8 cellular contexts compared by ENCODE assay signal in the genomic region with DNA sequence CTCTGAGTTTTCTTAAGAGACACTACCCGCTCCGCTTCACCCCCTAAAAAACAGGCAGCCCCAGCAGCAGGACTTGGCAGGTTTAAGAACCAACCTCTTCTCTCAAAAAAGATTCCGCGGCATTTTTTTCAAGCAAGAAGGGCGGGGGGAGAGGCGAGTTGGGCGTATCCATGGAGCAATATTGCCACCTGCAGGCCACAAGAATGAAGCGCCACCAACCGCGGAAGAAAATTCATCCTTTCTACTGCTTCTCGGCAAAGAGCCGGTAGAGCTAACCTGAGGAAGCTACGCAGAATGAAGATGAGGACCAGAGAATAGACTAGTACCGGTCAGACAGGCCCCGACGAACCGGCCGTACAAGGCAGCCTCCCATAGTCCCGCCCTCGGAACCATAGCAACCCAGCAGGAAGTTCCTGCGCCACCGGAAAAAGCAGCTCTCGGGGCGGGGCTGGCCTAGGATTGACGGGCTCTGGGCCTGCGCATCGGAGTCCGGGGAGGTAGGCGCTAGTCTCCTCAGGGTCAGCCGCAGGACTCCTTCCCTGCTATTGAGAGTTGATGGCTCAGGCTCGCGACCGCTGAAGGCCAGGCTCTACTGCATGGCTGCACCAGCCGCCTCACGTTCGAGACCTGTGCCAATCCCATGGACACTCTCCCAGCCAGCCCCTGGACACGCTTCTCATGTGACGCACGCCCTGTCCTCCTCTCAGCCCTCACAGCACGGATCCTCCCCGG.
DNase-seq lines count a peak whose midpoint lies in the region; ATAC-seq and TF ChIP-seq lines count a peak whose summit lies in the region.

No MANE protein-coding gene starts in this region.

- H3K9ac ChIP-seq in HCT116 (ENCODE audit: low read length) (no peak overlapping the region), MM.1S (ENCODE audit: low read length) (peak overlapping the region; percentile 55; the same call in 1 of the 2 replicates), neuronal stem cell (ENCODE audit: low read depth, low read length, poor library complexity) (peak overlapping the region; percentile 96), subcutaneous abdominal adipose tissue (ENCODE audit: low read length in 5 of 5) (peak overlapping the region in 4 of 5 donors; percentile 71 to 76 (median 73))

- no peak overlapping the region for H2BK5ac ChIP-seq in neuronal stem cell (ENCODE audit: low read length)

- peak overlapping the region; percentile 88 for H2AK5ac ChIP-seq in neuronal stem cell (ENCODE audit: low read depth, low read length)

- H3K4me1 ChIP-seq in HCT116 (ENCODE audit: control insufficient read depth in 1 of 2, insufficient read depth in 2 of 2, low read length in 2 of 2) (peaks cover 3 to 13% of the 10 kb centered on the region in 2 experiments; a peak in 2 of 4 replicates), MM.1S (ENCODE audit: low read length) (peaks cover 5% of the 10 kb centered on the region), foreskin keratinocyte (no peaks in the 10 kb centered on the region), neuronal stem cell (ENCODE audit: control insufficient read depth in 2 of 2, insufficient read depth in 1 of 2, low read depth in 1 of 2, low read length in 2 of 2) (peaks cover 5 to 6% of the 10 kb centered on the region in 2 donors), subcutaneous abdominal adipose tissue (ENCODE audit: control insufficient read depth in 5 of 5, insufficient read depth in 5 of 5, low read length in 5 of 5) (peaks cover 0 to 14% (median 7%) of the 10 kb centered on the region in 5 donors)

- H3K4me3 ChIP-seq in HCT116 (replicated peaks in 1 of 2; ENCODE audit: low read depth in 1 of 2, low read length in 2 of 2), result peak overlapping the region; percentile 39 to 48
- peak overlapping the region; percentile 70 for H3K4me3 ChIP-seq in MM.1S (ENCODE audit: low read length)
- H3K4me3 ChIP-seq in neuronal stem cell (ENCODE audit: low read length in 2 of 2), result peak overlapping the region; percentile 59 to 81
- peak overlapping the region; percentile 85 to 95 (median 89) for H3K4me3 ChIP-seq in subcutaneous abdominal adipose tissue (ENCODE audit: low read depth in 1 of 5, low read length in 5 of 5)

- TF ChIP-seq POLR2A in HCT116 (IDR thresholded peaks at IDR 0.05; ENCODE audit: borderline replicate concordance, extremely low read depth, insufficient read depth, insufficient read length), result no peak

- RAD21 ChIA-PET in HCT116 (lab: Charles Lee; ENCODE audit: low non-redundant PET in 1 of 2, low total read pairs in 2 of 2, uncharacterized antibody in 2 of 2, unreplicated experiment in 2 of 2), result interaction anchor here (0.7 to 1.0 kb wide), 2 partner anchors 620 to 1259 kb away, joined by 4 read pairs; no protein-coding TSS in a partner anchor

- DNase-seq in GM04504 (ENCODE audit: low read depth), result peak; percentile 78
- DNase-seq in HCT116 (ENCODE audit: low read depth, low spot score), result peak; percentile 53
- DNase-seq in MM.1S, result peak; percentile 89
- DNase-seq in SHP77 treated with DMSO at 0.1 percent for 48 hours (lab: John Stamatoyannopoulos, UW), result peak; percentile 59
- DNase-seq in activated naive CD4-positive, alpha-beta T cell (lab: John Stamatoyannopoulos, UW), result peak; percentile 39 to 89 (median 78)
- DNase-seq in foreskin keratinocyte, result peak; percentile 41 to 58
- peak; percentile 82 for DNase-seq in neuronal stem cell (ENCODE audit: low spot score)

- H3K9me2 ChIP-seq in HCT116 (ENCODE audit: insufficient read depth) (no peaks in the 10 kb centered on the region), MM.1S (replicated peaks; ENCODE audit: insufficient read depth, low read length) (no peaks in the 10 kb centered on the region)

- H3K9me3 ChIP-seq in HCT116 (ENCODE audit: control insufficient read depth in 1 of 2, insufficient read depth in 1 of 2, low read depth in 1 of 2, low read length in 2 of 2), result no peaks in the 10 kb centered on the region
- no peaks in the 10 kb centered on the region for H3K9me3 ChIP-seq in MM.1S (replicated peaks; ENCODE audit: insufficient read depth, low read length)
- no peaks in the 10 kb centered on the region for H3K9me3 ChIP-seq in neuronal stem cell (replicated peaks in 1 of 2; ENCODE audit: control insufficient read depth in 2 of 2, insufficient read depth in 1 of 2, low read depth in 1 of 2, low read length in 2 of 2)
- no peaks in the 10 kb centered on the region for H3K9me3 ChIP-seq in subcutaneous abdominal adipose tissue (ENCODE audit: control insufficient read depth in 5 of 5, low read length in 5 of 5)

- peak overlapping the region; percentile 43 for H4K8ac ChIP-seq in neuronal stem cell (ENCODE audit: low read depth, low read length)

- H3K36me3 ChIP-seq in HCT116 (ENCODE audit: control insufficient read depth in 1 of 2, insufficient read depth in 2 of 2, low read length in 2 of 2) (no peaks in the 10 kb centered on the region), MM.1S (replicated peaks; ENCODE audit: insufficient read depth, low read length) (no peaks in the 10 kb centered on the region), neuronal stem cell (replicated peaks in 1 of 2; ENCODE audit: control insufficient read depth in 2 of 2, insufficient read depth in 2 of 2, low read length in 2 of 2) (no peaks in the 10 kb centered on the region), subcutaneous abdominal adipose tissue (ENCODE audit: control insufficient read depth in 5 of 5, insufficient read depth in 5 of 5, low read length in 5 of 5) (no peaks in the 10 kb centered on the region)

- POLR2A ChIA-PET in HCT116 (lab: Charles Lee), result interaction anchor here (1.0 kb wide), 1 partner anchor 620 kb away, joined by 4 read pairs; no protein-coding TSS in a partner anchor

- H2BK12ac ChIP-seq in neuronal stem cell (ENCODE audit: low read length), result no peak overlapping the region

- no TSS peak for BruUV-seq in HCT116 (replicated peaks; lab: Mats Ljungman, UMichigan)

- CTCF ChIA-PET in HCT116 (lab: Charles Lee), result interaction anchor here (1.4 kb wide), 1 partner anchor 620 kb away, joined by 6 read pairs; no protein-coding TSS in a partner anchor

- H3K23ac ChIP-seq in neuronal stem cell (ENCODE audit: low read depth, low read length, poor library complexity), result peak overlapping the region; percentile 73

- TF ChIP-seq RAD21 in HCT116 (IDR thresholded peaks at IDR 0.05; ENCODE audit: low read depth), result peak; percentile 86

- no peaks in the 10 kb centered on the region for H3K79me1 ChIP-seq in neuronal stem cell (ENCODE audit: low read depth, low read length)

- WGBS in neuronal stem cell (ENCODE audit: extremely low coverage in 2 of 2, insufficient read length in 2 of 2, insufficient replicate concordance in 1 of 2), 2 donors, result no CpG with 5 or more reads among the region's 41 CpGs

- H3K27me3 ChIP-seq in HCT116 (ENCODE audit: insufficient read depth, low read length) (no peaks in the 10 kb centered on the region), MM.1S (replicated peaks; ENCODE audit: insufficient read depth, low read length) (no peaks in the 10 kb centered on the region), foreskin keratinocyte (no peaks in the 10 kb centered on the region), neuronal stem cell (ENCODE audit: control insufficient read depth in 3 of 3, insufficient read depth in 3 of 3, low read depth in 1 of 3, low read length in 3 of 3) (peaks cover 0 to 7% (median 0%) of the 10 kb centered on the region in 3 experiments), subcutaneous abdominal adipose tissue (ENCODE audit: control insufficient read depth in 5 of 5, insufficient read depth in 4 of 5, low read length in 5 of 5) (peaks cover 9 to 33% (median 16%) of the 10 kb centered on the region in 5 donors)

- intact Hi-C loops in HCT116 (cut with micrococcal nuclease), result loop anchor here (1.0 to 2.0 kb wide), 2 partner anchors 621 to 647 kb away; no protein-coding TSS in a partner anchor

- H2AFZ ChIP-seq in HCT116 (ENCODE audit: low read depth, low read length, poor library complexity, severe bottlenecking) (peak overlapping the region; percentile 74), MM.1S (ENCODE audit: low read length) (peak overlapping the region; percentile 87), neuronal stem cell (ENCODE audit: low read length) (peak overlapping the region; percentile 93)

- H3K14ac ChIP-seq in neuronal stem cell (ENCODE audit: low read length), result no peak overlapping the region

- TF ChIP-seq CTCF in HCT116 (IDR thresholded peaks at IDR 0.05 in 2 of 3, conservative IDR thresholded peaks at IDR 0.05 in 1 of 3; ENCODE audit: borderline replicate concordance in 1 of 3, insufficient read depth in 1 of 3, low read depth in 2 of 3, low read length in 2 of 3) (peak; percentile 26 to 72 (median 56); a peak in 5 of 6 replicates), MM.1S (IDR thresholded peaks at IDR 0.05; ENCODE audit: low read length) (peak; percentile 79), foreskin keratinocyte (conservative IDR thresholded peaks at IDR 0.05) (peak; percentile 84)

- H3F3A ChIP-seq in MM.1S (ENCODE audit: insufficient read depth, low read length), result no peaks in the 10 kb centered on the region

- H3K27ac ChIP-seq in HCT116 (ENCODE audit: low read depth, low read length) (peak overlapping the region; percentile 61), MM.1S (ENCODE audit: low read length) (peak overlapping the region; percentile 80; the same call in 1 of the 2 replicates), foreskin keratinocyte (peak overlapping the region; percentile 62), neuronal stem cell (replicated peaks; ENCODE audit: low read length) (peak overlapping the region; percentile 91), subcutaneous abdominal adipose tissue (ENCODE audit: low read depth, low read length) (peak overlapping the region; percentile 69)

- H4K91ac ChIP-seq in neuronal stem cell (ENCODE audit: low read depth, low read length, poor library complexity), result no peak overlapping the region

- H3K79me2 ChIP-seq in HCT116 (ENCODE audit: insufficient read depth, low read length), result no peaks in the 10 kb centered on the region
- no peaks in the 10 kb centered on the region for H3K79me2 ChIP-seq in MM.1S (ENCODE audit: low read length)

- peak; percentile 97 for ATAC-seq in HCT116
- ATAC-seq in foreskin keratinocyte, result peak; percentile 98

- H4K20me1 ChIP-seq in HCT116 (ENCODE audit: insufficient read depth) (no peaks in the 10 kb centered on the region), MM.1S (ENCODE audit: insufficient read depth, low read length) (no peaks in the 10 kb centered on the region)

- H3K4me2 ChIP-seq in HCT116 (ENCODE audit: low read length), result peak overlapping the region; percentile 71
- H3K4me2 ChIP-seq in MM.1S (ENCODE audit: low read depth, low read length), result peak overlapping the region; percentile 77
- H3K4me2 ChIP-seq in neuronal stem cell (ENCODE audit: insufficient read depth, low read length, poor library complexity, severe bottlenecking), result peak overlapping the region; percentile 57

- H3K4ac ChIP-seq in neuronal stem cell (ENCODE audit: low read length), result no peak overlapping the region

- no peak overlapping the region for H2BK15ac ChIP-seq in neuronal stem cell (ENCODE audit: low read length)

- no peak overlapping the region for H2BK120ac ChIP-seq in neuronal stem cell (ENCODE audit: low read depth, low read length)

- peak overlapping the region; percentile 64 for H3K18ac ChIP-seq in neuronal stem cell (ENCODE audit: low read length)

TF ChIP-seq in HCT116, 20 proteins besides CTCF, POLR2A, EP300 and RAD21 (continues in another document):
- no peak for TF ChIP-seq TCF7L2 (IDR thresholded peaks at IDR 0.05; ENCODE audit: borderline replicate concordance, extremely low read depth, insufficient read depth, insufficient read length)

Comparison
In these comparisons a context has a peak if more than half of its experiments do, and no peak if none do; other contexts are left out.
1. Peak in every context shown above with its lines: DNase-seq, ATAC-seq, H3K4me3 ChIP-seq and H3K27ac ChIP-seq.